In the genomic region with DNA sequence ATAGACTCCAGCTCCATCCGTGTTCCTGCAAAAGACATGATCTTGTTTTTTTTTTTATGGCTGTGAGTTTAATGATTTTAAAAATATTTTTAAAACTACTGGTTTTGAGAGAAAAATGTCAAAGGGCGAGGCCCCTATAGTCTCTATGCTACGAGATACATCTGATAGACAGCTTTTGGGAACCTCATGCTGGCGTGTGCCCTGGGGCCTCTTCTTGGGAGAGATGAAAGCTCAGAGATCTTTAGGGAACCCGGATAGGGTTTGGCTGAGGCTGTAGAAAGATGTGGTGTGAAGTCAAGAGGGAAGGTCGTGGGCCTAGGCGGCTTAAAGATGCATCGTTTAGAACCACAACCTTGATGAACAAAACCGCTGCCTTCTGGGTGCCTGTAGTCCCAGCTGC, we compare ENCODE assay signal across 25 cellular contexts.
"Had no signal": no experiment of that assay in that cellular context is flagged by ENCODE, and none has a peak within 500 bp of the region (broad histone marks: within the 10 kb centered on the region; RNA-seq: fewer than 3 reads in every experiment).

No MANE protein-coding gene starts in this region.

- H3K36me3 ChIP-seq: brain microvascular endothelial cell, SJSA1 had no signal

- H3K4me3 Mint-ChIP-seq: activated CD4-positive, alpha-beta T cell treated with anti-CD3 and anti-CD28 coated beads, Interleukin-2, amount 10 ng/mL, durations not matched to agents 24 days and 14 days; activated CD8-positive, alpha-beta T cell treated with anti-CD3 and anti-CD28 coated beads, Interleukin-2, amount 10 ng/mL, durations not matched to agents 7 days and 5 days; activated naive CD4-positive, alpha-beta T cell treated with anti-CD3 and anti-CD28 coated beads, Interleukin-2, amount 10 ng/mL, durations not matched to agents 7 days and 5 days; activated naive CD8-positive, alpha-beta T cell; activated naive CD8-positive, alpha-beta T cell treated with anti-CD3 and anti-CD28 coated beads, Interleukin-2, amount 50 U/mL, for 24 hours; activated T-cell treated with anti-CD3 and anti-CD28 coated beads, Interleukin-2, amount 50 U/mL, for 24 hours; central memory CD8-positive, alpha-beta T cell; T-helper 2 cell treated with Interferon-gamma antibody and Interleukin-4, amounts not matched to agents 5 μg/mL and 100 μg/mL, for 36 hours had no signal

- H3K27ac Mint-ChIP-seq: activated CD4-positive, alpha-beta T cell treated with anti-CD3 and anti-CD28 coated beads, Interleukin-2, amount 10 ng/mL, durations not matched to agents 24 days and 14 days; activated CD8-positive, alpha-beta T cell treated with anti-CD3 and anti-CD28 coated beads, Interleukin-2, amount 10 ng/mL, durations not matched to agents 7 days and 5 days; activated naive CD4-positive, alpha-beta T cell treated with anti-CD3 and anti-CD28 coated beads, Interleukin-2, amount 10 ng/mL, durations not matched to agents 7 days and 5 days; activated naive CD8-positive, alpha-beta T cell; activated naive CD8-positive, alpha-beta T cell treated with anti-CD3 and anti-CD28 coated beads, Interleukin-2, amount 50 U/mL, for 24 hours; activated T-cell treated with anti-CD3 and anti-CD28 coated beads, Interleukin-2, amount 50 U/mL, for 24 hours; T-helper 2 cell treated with Interferon-gamma antibody and Interleukin-4, amounts not matched to agents 5 μg/mL and 100 μg/mL, for 36 hours had no signal

- H3K27me3 Mint-ChIP-seq: activated CD4-positive, alpha-beta T cell treated with anti-CD3 and anti-CD28 coated beads, Interleukin-2, amount 10 ng/mL, durations not matched to agents 24 days and 14 days; activated naive CD8-positive, alpha-beta T cell; activated T-cell treated with anti-CD3 and anti-CD28 coated beads, Interleukin-2, amount 50 U/mL, for 24 hours; central memory CD8-positive, alpha-beta T cell had no signal

- H3K9me3 ChIP-seq: SJSA1 had no signal

- H3K27ac ChIP-seq: brain microvascular endothelial cell, SJSA1 had no signal

- ATAC-seq: activated CD8-positive, alpha-beta T cell treated with anti-CD3 and anti-CD28 coated beads, Interleukin-2, amount 10 ng/mL, durations not matched to agents 7 days and 5 days; activated naive CD8-positive, alpha-beta T cell treated with anti-CD3 and anti-CD28 coated beads, Interleukin-2, amount 50 U/mL, for 24 hours; Panc1; SK-N-SH treated with all-trans-retinoic acid at 6 μM for 48 hours had no signal

- FAIRE-seq: TTC549 had no signal

- H3K27me3 ChIP-seq: brain microvascular endothelial cell, SJSA1 had no signal

- DNase-seq: activated CD4-positive, alpha-beta T cell treated with anti-CD3 and anti-CD28 coated beads, Interleukin-2, amount 10 ng/mL, durations not matched to agents 24 days and 14 days; activated CD4-positive, alpha-beta T cell treated with anti-CD3 and anti-CD28 coated beads, Interleukin-2, amount 50 U/mL, for 4 hours; activated CD8-positive, alpha-beta T cell treated with anti-CD3 and anti-CD28 coated beads, Interleukin-2, amount 10 ng/mL, durations not matched to agents 7 days and 5 days; activated effector memory CD4-positive, alpha-beta T cell treated with Interleukin-2 at 50 U/mL for 16 hours; activated naive CD4-positive, alpha-beta T cell treated with anti-CD3 and anti-CD28 coated beads, Interleukin-2, amount 10 ng/mL, durations not matched to agents 7 days and 5 days; activated naive CD8-positive, alpha-beta T cell treated with anti-CD3 and anti-CD28 coated beads, Interleukin-2, amount 50 U/mL, for 24 hours; activated T-cell treated with anti-CD3 and anti-CD28 coated beads, Interleukin-2, amount 50 U/mL, for 24 hours; aorta; brain microvascular endothelial cell; Karpas-422; KBM-7; NCI-H1048; NCI-H1436 treated with DMSO at 0.1 percent for 48 hours; NCI-H1694 treated with DMSO at 0.1 percent for 48 hours; NCI-H2029; NCI-H345; NCI-H524 treated with DMSO at 0.1 percent for 48 hours; SHP77 had no signal

- H3K36me3 Mint-ChIP-seq: activated naive CD4-positive, alpha-beta T cell treated with anti-CD3 and anti-CD28 coated beads, Interleukin-2, amount 10 ng/mL, durations not matched to agents 7 days and 5 days had no signal

- H3K9me3 Mint-ChIP-seq: activated CD4-positive, alpha-beta T cell treated with anti-CD3 and anti-CD28 coated beads, Interleukin-2, amount 10 ng/mL, durations not matched to agents 24 days and 14 days; activated naive CD4-positive, alpha-beta T cell treated with anti-CD3 and anti-CD28 coated beads, Interleukin-2, amount 10 ng/mL, durations not matched to agents 7 days and 5 days; activated naive CD8-positive, alpha-beta T cell treated with anti-CD3 and anti-CD28 coated beads, Interleukin-2, amount 50 U/mL, for 24 hours; activated T-cell treated with anti-CD3 and anti-CD28 coated beads, Interleukin-2, amount 50 U/mL, for 24 hours; central memory CD8-positive, alpha-beta T cell; T-helper 2 cell treated with Interferon-gamma antibody and Interleukin-4, amounts not matched to agents 5 μg/mL and 100 μg/mL, for 36 hours had no signal

- H3K4me3 ChIP-seq: SJSA1 had no signal
